8 cellular contexts compared by ENCODE assay signal in genomic region chr19:17996826-17997316, GRCh38. TPM values are rescaled to one million over a fixed set of nuclear protein-coding genes. Genes with fewer than 3 reads are reported as not detected.
DNase-seq lines count a peak whose midpoint lies in the region; ATAC-seq and TF ChIP-seq lines count a peak whose summit lies in the region.

No MANE protein-coding gene starts in this region.

- no peaks in the 10 kb centered on the region for H3K36me3 Mint-ChIP-seq in activated naive CD4-positive, alpha-beta T cell treated with anti-CD3 and anti-CD28 coated beads, Interleukin-2, amount 50 U/mL, for 72 hours

- intact Hi-C loops in Right ventricle myocardium superior (cut with DNase I), result loop anchor here (2.0 to 10.0 kb wide), 2 partner anchors 58 to 132 kb away; no protein-coding TSS in a partner anchor

- peak overlapping the region in 1 of 2 donors; percentile 54 for H3K27ac Mint-ChIP-seq in activated naive CD4-positive, alpha-beta T cell treated with anti-CD3 and anti-CD28 coated beads, Interleukin-2, amount 50 U/mL, for 72 hours

- peak; percentile 92 for DNase-seq in GM13976 (ENCODE audit: low spot score)
- peak; percentile 86 for DNase-seq in NAMALWA (ENCODE audit: low spot score)
- peak; percentile 67 for DNase-seq in SW480 (ENCODE audit: low spot score)
- peak; percentile 89 to 97 for DNase-seq in activated naive CD4-positive, alpha-beta T cell treated with anti-CD3 and anti-CD28 coated beads, Interleukin-2, amount 50 U/mL, for 72 hours (ENCODE audit: low spot score in 2 of 2)
- DNase-seq in Right ventricle myocardium superior, result peak; percentile 91
- peak; percentile 78 for DNase-seq in putamen (ENCODE audit: low spot score)

- in situ Hi-C loops in GM13976 (cut with MboI; ENCODE audit: low sequenced_read_pairs, unreplicated experiment), result no loop called here

- H3K9me3 Mint-ChIP-seq in activated naive CD4-positive, alpha-beta T cell treated with anti-CD3 and anti-CD28 coated beads, Interleukin-2, amount 50 U/mL, for 72 hours, result no peaks in the 10 kb centered on the region

- no peak overlapping the region for H3K27ac ChIP-seq in 22Rv1

- ATAC-seq in activated naive CD4-positive, alpha-beta T cell treated with anti-CD3 and anti-CD28 coated beads, Interleukin-2, amount 50 U/mL, for 72 hours, result peak; percentile 52 to 69
- ATAC-seq in Right ventricle myocardium superior (ENCODE audit: poor library complexity) (peak; percentile 86), HG02852 (IDR thresholded peaks at IDR 0.05; ENCODE audit: unreplicated experiment) (no peak)

- TF ChIP-seq CTCF in 22Rv1 (IDR thresholded peaks at IDR 0.05) (peak; percentile 93), GM13976 (IDR thresholded peaks at IDR 0.05; ENCODE audit: borderline replicate concordance, control extremely low read depth, extremely low read depth, insufficient read depth, missing control alignments) (peak; percentile 99)

RNA-seq across cellular contexts. Expression of gene ARRDC2, which starts 11.1 kb away (rescaled TPM):
- total RNA-seq in activated naive CD4-positive, alpha-beta T cell treated with anti-CD3 and anti-CD28 coated beads, Interleukin-2, amount 50 U/mL, for 72 hours, result 10 to 100 TPM; 26.7 to 59.3 TPM
- total RNA-seq in Right ventricle myocardium superior, result 19.1 TPM

RNA-seq across cellular contexts. Expression of gene KCNN1, which starts 30.0 kb away (rescaled TPM):
- total RNA-seq in activated naive CD4-positive, alpha-beta T cell treated with anti-CD3 and anti-CD28 coated beads, Interleukin-2, amount 50 U/mL, for 72 hours, result under 1 TPM; 0.19 to 0.36 TPM
- total RNA-seq in Right ventricle myocardium superior, result not detected
